Comparison of ENCODE assay signal across 2 cellular contexts in genomic region chr3:69048990-69049389, GRCh38.
TF ChIP-seq lines count a peak whose summit lies in the region.

No MANE protein-coding gene starts in this region.

TF ChIP-seq in SK-N-SH, 30 proteins besides CTCF, POLR2A, EP300 and RAD21:
- no peak for TF ChIP-seq PBX3 (IDR thresholded peaks at IDR 0.05)
- no peak for TF ChIP-seq ELF1 (IDR thresholded peaks at IDR 0.05)
- TF ChIP-seq FOSL2 (IDR thresholded peaks at IDR 0.05; ENCODE audit: borderline replicate concordance, low read depth) = no peak
- TF ChIP-seq NRF1 (IDR thresholded peaks at IDR 0.05; ENCODE audit: low read depth, low read length) = no peak
- TF ChIP-seq JUND (IDR thresholded peaks at IDR 0.05) = no peak
- no peak for TF ChIP-seq YY1 (IDR thresholded peaks at IDR 0.05; ENCODE audit: low read depth)
- TF ChIP-seq USF2 (IDR thresholded peaks at IDR 0.05; ENCODE audit: borderline replicate concordance, low read depth, low read length) = no peak
- no peak for TF ChIP-seq FOXM1 (IDR thresholded peaks at IDR 0.05; ENCODE audit: low read depth)
- TF ChIP-seq USF1 (IDR thresholded peaks at IDR 0.05; ENCODE audit: borderline replicate concordance, low read depth) = no peak
- TF ChIP-seq SIN3A (IDR thresholded peaks at IDR 0.05; ENCODE audit: borderline replicate concordance, low read depth, low read length) = no peak
- TF ChIP-seq MAX (IDR thresholded peaks at IDR 0.05; ENCODE audit: low read depth) = no peak
- no peak for TF ChIP-seq GATA2 (CRISPR knock-in tag; IDR thresholded peaks at IDR 0.05)
- no peak for TF ChIP-seq TEAD4 (IDR thresholded peaks at IDR 0.05; ENCODE audit: borderline replicate concordance, insufficient read depth)
- no peak for TF ChIP-seq FOXJ3 (CRISPR knock-in tag; IDR thresholded peaks at IDR 0.05)

TF ChIP-seq in SK-N-SH treated with all-trans-retinoic acid at 6 μM for 48 hours, 23 proteins besides CTCF, POLR2A, EP300 and RAD21:
- TF ChIP-seq CREB5 (CRISPR knock-in tag; IDR thresholded peaks at IDR 0.05; ENCODE audit: low read depth) = no peak
- no peak for TF ChIP-seq ZFP30 (CRISPR knock-in tag; IDR thresholded peaks at IDR 0.05)
- TF ChIP-seq ZFP3 (CRISPR knock-in tag; IDR thresholded peaks at IDR 0.05) = no peak
- TF ChIP-seq ESRRG (CRISPR knock-in tag; IDR thresholded peaks at IDR 0.05) = no peak
- TF ChIP-seq TSHZ2 (CRISPR knock-in tag; IDR thresholded peaks at IDR 0.05) = no peak
- TF ChIP-seq ISL1 (CRISPR knock-in tag; IDR thresholded peaks at IDR 0.05) = no peak
- TF ChIP-seq ZNF8 (CRISPR knock-in tag; IDR thresholded peaks at IDR 0.05) = no peak
- no peak for TF ChIP-seq ZC3H10 (CRISPR knock-in tag; IDR thresholded peaks at IDR 0.05)
- no peak for TF ChIP-seq ARNTL (CRISPR knock-in tag; IDR thresholded peaks at IDR 0.05; ENCODE audit: borderline replicate concordance, low read depth)
- no peak for TF ChIP-seq PATZ1 (CRISPR knock-in tag; IDR thresholded peaks at IDR 0.05; ENCODE audit: borderline replicate concordance)
- TF ChIP-seq CSDC2 (CRISPR knock-in tag; IDR thresholded peaks at IDR 0.05) = no peak
- TF ChIP-seq BACH2 (CRISPR knock-in tag; IDR thresholded peaks at IDR 0.05; ENCODE audit: borderline replicate concordance) = no peak
